Comparison of ENCODE assay signal across 8 cellular contexts in genomic region chr6:13924146-13924948, GRCh38. TPM values are rescaled to one million over a fixed set of nuclear protein-coding genes. Genes with fewer than 3 reads are reported as not detected.
A peak's percentile ranks its signal among the peaks of the same experiment; 100 is the strongest.
DNase-seq lines count a peak whose midpoint lies in the region; ATAC-seq and TF ChIP-seq lines count a peak whose summit lies in the region.

No MANE protein-coding gene starts in this region.

- H3K79me2 ChIP-seq in neural progenitor cell (ENCODE audit: low read depth) = peaks cover 28% of the 10 kb centered on the region

- CTCF ChIA-PET in activated CD8-positive, alpha-beta T cell treated with anti-CD3 and anti-CD28 coated beads, Interleukin-2, amount 10 ng/mL, durations not matched to agents 7 days and 5 days (lab: Charles Lee) = interaction anchor here (1.1 to 5.0 kb wide), 5 partner anchors 11 to 142 kb away, joined by 4 to 29 read pairs (median 12); no protein-coding TSS in a partner anchor

- H3K9me3 Mint-ChIP-seq in activated CD8-positive, alpha-beta T cell treated with anti-CD3 and anti-CD28 coated beads, Interleukin-2, amount 10 ng/mL, durations not matched to agents 7 days and 5 days (ENCODE audit: insufficient read depth) = no peaks in the 10 kb centered on the region
- no peaks in the 10 kb centered on the region for H3K9me3 Mint-ChIP-seq in neural progenitor cell

- peak overlapping the region; percentile 79 for H3K4me2 ChIP-seq in neural progenitor cell

- H3F3A ChIP-seq in neural progenitor cell (ENCODE audit: low read depth) = peaks cover 15% of the 10 kb centered on the region

- ATAC-seq in activated CD8-positive, alpha-beta T cell treated with anti-CD3 and anti-CD28 coated beads, Interleukin-2, amount 10 ng/mL, durations not matched to agents 7 days and 5 days = peak; percentile 57
- no peak for ATAC-seq in GM19455 (IDR thresholded peaks at IDR 0.05; ENCODE audit: unreplicated experiment)

- H3K27me3 ChIP-seq in neural progenitor cell = peaks cover 42% of the 10 kb centered on the region

- no peak overlapping the region for H3K27ac Mint-ChIP-seq in activated CD8-positive, alpha-beta T cell treated with anti-CD3 and anti-CD28 coated beads, Interleukin-2, amount 10 ng/mL, durations not matched to agents 7 days and 5 days
- peak overlapping the region; percentile 94 for H3K27ac Mint-ChIP-seq in neural progenitor cell

- peak; percentile 37 for DNase-seq in stimulated activated CD4-positive, alpha-beta T cell treated with anti-CD3 and anti-CD28 coated beads, Interleukin-12 subunit alpha, Interleukin-12 subunit beta, amount 100 ng/mL, for 4 hours
- no peak for DNase-seq in stimulated activated CD4-positive, alpha-beta T cell treated with anti-CD3 and anti-CD28 coated beads, Interleukin-2, amount 100 ng/mL, for 48 hours
- peak; percentile 59 for DNase-seq in NCI-H2171 (lab: John Stamatoyannopoulos, UW)
- peak; percentile 50 for DNase-seq in activated CD8-positive, alpha-beta T cell treated with anti-CD3 and anti-CD28 coated beads, Interleukin-2, amount 10 ng/mL, durations not matched to agents 7 days and 5 days
- DNase-seq in fibroblast of mammary gland (ENCODE audit: low read depth) = peak; percentile 39
- DNase-seq in neural progenitor cell (ENCODE audit: low spot score) = peak; percentile 92
- DNase-seq in DMS153 (lab: John Stamatoyannopoulos, UW) = no peak

- H3K4me3 Mint-ChIP-seq in activated CD8-positive, alpha-beta T cell treated with anti-CD3 and anti-CD28 coated beads, Interleukin-2, amount 10 ng/mL, durations not matched to agents 7 days and 5 days = peak overlapping the region; percentile 61
- H3K4me3 Mint-ChIP-seq in neural progenitor cell = peak overlapping the region; percentile 94

- no peak overlapping the region for H3K9ac ChIP-seq in neural progenitor cell

- H3K4me3 ChIP-seq in fibroblast of mammary gland (ENCODE audit: control insufficient read depth, low read depth, low read length) = peak overlapping the region; percentile 50
- H3K4me3 ChIP-seq in neural progenitor cell = peak overlapping the region; percentile 80

- POLR2A ChIA-PET in activated CD8-positive, alpha-beta T cell treated with anti-CD3 and anti-CD28 coated beads, Interleukin-2, amount 10 ng/mL, durations not matched to agents 7 days and 5 days (lab: Charles Lee) = no interaction called here

- H3K9me3 ChIP-seq in neural progenitor cell (ENCODE audit: low read depth) = no peaks in the 10 kb centered on the region

- H3K27ac ChIP-seq in neural progenitor cell = no peak overlapping the region

- H3K36me3 ChIP-seq in neural progenitor cell = no peaks in the 10 kb centered on the region

- H3K4me1 ChIP-seq in neural progenitor cell = peaks cover 15% of the 10 kb centered on the region

- TF ChIP-seq CTCF in fibroblast of mammary gland (conservative IDR thresholded peaks at IDR 0.05; ENCODE audit: control insufficient read depth, insufficient read depth, low read depth, low read length) (no peak), neural progenitor cell (IDR thresholded peaks at IDR 0.05) (no peak)

- H4K20me1 ChIP-seq in neural progenitor cell (ENCODE audit: low read depth) = peaks cover 14% of the 10 kb centered on the region

- peaks cover 58% of the 10 kb centered on the region for H3K27me3 Mint-ChIP-seq in activated CD8-positive, alpha-beta T cell treated with anti-CD3 and anti-CD28 coated beads, Interleukin-2, amount 10 ng/mL, durations not matched to agents 7 days and 5 days (ENCODE audit: low read depth)
- H3K27me3 Mint-ChIP-seq in neural progenitor cell (ENCODE audit: insufficient read depth, low read depth) = peaks cover 6% of the 10 kb centered on the region

- peaks cover 2% of the 10 kb centered on the region for H3K36me3 Mint-ChIP-seq in activated CD8-positive, alpha-beta T cell treated with anti-CD3 and anti-CD28 coated beads, Interleukin-2, amount 10 ng/mL, durations not matched to agents 7 days and 5 days (ENCODE audit: low read depth)
- no peaks in the 10 kb centered on the region for H3K36me3 Mint-ChIP-seq in neural progenitor cell

- peak overlapping the region; percentile 88 for H2AFZ ChIP-seq in neural progenitor cell (replicated peaks)

- peaks cover 14% of the 10 kb centered on the region for H3K4me1 Mint-ChIP-seq in activated CD8-positive, alpha-beta T cell treated with anti-CD3 and anti-CD28 coated beads, Interleukin-2, amount 10 ng/mL, durations not matched to agents 7 days and 5 days (ENCODE audit: low read depth)
- peaks cover 39% of the 10 kb centered on the region for H3K4me1 Mint-ChIP-seq in neural progenitor cell

RNA-seq across cellular contexts. Expression of gene RNF182, which starts 0.4 kb away (rescaled TPM):
- total RNA-seq in activated CD8-positive, alpha-beta T cell treated with anti-CD3 and anti-CD28 coated beads, Interleukin-2, amount 10 ng/mL, durations not matched to agents 7 days and 5 days = not detected
- 10.3 and 15.3 TPM in 2 replicates for total RNA-seq in neural progenitor cell (ENCODE audit: low replicate concordance)

Comparison
In these comparisons a context has a peak if more than half of its experiments do, and no peak if none do; other contexts are left out.
1. DNase-seq: peak in stimulated activated CD4-positive, alpha-beta T cell treated with anti-CD3 and anti-CD28 coated beads, Interleukin-12 subunit alpha, Interleukin-12 subunit beta, amount 100 ng/mL, for 4 hours (single experiment), NCI-H2171 (single experiment), activated CD8-positive, alpha-beta T cell treated with anti-CD3 and anti-CD28 coated beads, Interleukin-2, amount 10 ng/mL, durations not matched to agents 7 days and 5 days (single experiment), fibroblast of mammary gland (single experiment) and neural progenitor cell (single experiment); none in stimulated activated CD4-positive, alpha-beta T cell treated with anti-CD3 and anti-CD28 coated beads, Interleukin-2, amount 100 ng/mL, for 48 hours (0 of 2) and DMS153 (single experiment).
2. RNA of gene RNF182, which starts 0.4 kb away (total RNA-seq): 10.3 to 15.3 TPM in neural progenitor cell; not detected in activated CD8-positive, alpha-beta T cell treated with anti-CD3 and anti-CD28 coated beads, Interleukin-2, amount 10 ng/mL, durations not matched to agents 7 days and 5 days; every median in the first group is over 10 times any median in the second.